In genomic region chr19:7533925-7534480, GRCh38 we compare ENCODE assay signal across 8 cellular contexts. TPM values are rescaled to one million over a fixed set of nuclear protein-coding genes. Genes with fewer than 3 reads are reported as not detected.
DNase-seq lines count a peak whose midpoint lies in the region; ATAC-seq, FAIRE-seq and TF ChIP-seq lines count a peak whose summit lies in the region.

No MANE protein-coding gene starts in this region.

- no peak for TF ChIP-seq RAD21 in HepG2 (CRISPR knock-in tag; IDR thresholded peaks at IDR 0.05)

- peak overlapping the region; percentile 89 for H3K4me2 ChIP-seq in HepG2 (ENCODE audit: low read depth, low read length)

- peak overlapping the region; percentile 73 for H3K27ac ChIP-seq in CD8-positive, alpha-beta memory T cell (ENCODE audit: low read depth, low read length)
- peak overlapping the region; percentile 84 for H3K27ac ChIP-seq in HepG2 (ENCODE audit: extremely low read length, insufficient read depth, low read length)

- peak overlapping the region; percentile 94 to 97 (median 95) for H3K4me3 Mint-ChIP-seq in CD8-positive, alpha-beta memory T cell
- H3K4me3 Mint-ChIP-seq in activated CD4-positive, alpha-beta memory T cell treated with anti-CD3 and anti-CD28 coated beads for 36 hours = peak overlapping the region; percentile 94

- no peak for FAIRE-seq in HepG2 (lab: Jason Lieb, UNC)

- no peaks in the 10 kb centered on the region for H3K79me2 ChIP-seq in HepG2 (ENCODE audit: insufficient read depth, low read length)

- no peaks in the 10 kb centered on the region for H3K27me3 Mint-ChIP-seq in CD8-positive, alpha-beta memory T cell
- H3K27me3 Mint-ChIP-seq in activated CD4-positive, alpha-beta memory T cell treated with anti-CD3 and anti-CD28 coated beads for 36 hours = no peaks in the 10 kb centered on the region

- peak overlapping the region; percentile 84 to 93 (median 92) for H3K27ac Mint-ChIP-seq in CD8-positive, alpha-beta memory T cell
- peak overlapping the region; percentile 85 for H3K27ac Mint-ChIP-seq in activated CD4-positive, alpha-beta memory T cell treated with anti-CD3 and anti-CD28 coated beads for 36 hours

- CTCF ChIA-PET in CD8-positive, alpha-beta memory T cell (lab: Charles Lee) = interaction anchor here (2.3 to 5.5 kb wide), 2 partner anchors 12 to 34 kb away, joined by 5 to 35 read pairs; partner anchors contain the start of gene MCOLN1
- CTCF ChIA-PET in activated CD4-positive, alpha-beta memory T cell treated with anti-CD3 and anti-CD28 coated beads for 36 hours (lab: Charles Lee) = interaction anchor here (1.2 to 1.7 kb wide), 2 partner anchors 12 to 34 kb away, joined by 5 to 10 read pairs; partner anchors contain the start of gene MCOLN1
- CTCF ChIA-PET in HepG2 (lab: Yijun Ruan, JAX; ENCODE audit: low intra/inter-chr PET ratio, low total read pairs) = no interaction called here

- peak; percentile 30 for ATAC-seq in HG03097 (IDR thresholded peaks at IDR 0.05; ENCODE audit: low FRiP score, unreplicated experiment)
- peak; percentile 73 for ATAC-seq in HepG2
- no peak for ATAC-seq in HG02884 (IDR thresholded peaks at IDR 0.05; ENCODE audit: unreplicated experiment)

- 13% methylated on average over 30 of the region's 41 CpGs for WGBS in HepG2 (ENCODE audit: low lambda C conversion rate)

- peaks cover 13% of the 10 kb centered on the region for H3K4me1 ChIP-seq in CD8-positive, alpha-beta memory T cell (ENCODE audit: insufficient read depth, low read length)
- H3K4me1 ChIP-seq in HepG2 (ENCODE audit: insufficient read depth, low read length) = peaks cover 14% of the 10 kb centered on the region

- TF ChIP-seq POLR2A in HepG2 (IDR thresholded peaks at IDR 0.05; ENCODE audit: insufficient read depth in 1 of 2, low read depth in 2 of 2, low read length in 2 of 2) = peak in 1 of 2 experiments; percentile 59; a peak in 1 of 4 replicates

- peaks cover 0 to 46% (median 2%) of the 10 kb centered on the region in 3 donors for H3K36me3 Mint-ChIP-seq in CD8-positive, alpha-beta memory T cell
- peaks cover 17% of the 10 kb centered on the region for H3K36me3 Mint-ChIP-seq in activated CD4-positive, alpha-beta memory T cell treated with anti-CD3 and anti-CD28 coated beads for 36 hours

- H4K20me1 ChIP-seq in HepG2 (ENCODE audit: insufficient read depth, low read length) = no peaks in the 10 kb centered on the region

- H3K4me3 ChIP-seq in CD8-positive, alpha-beta memory T cell (ENCODE audit: low read length) = peak overlapping the region; percentile 97
- peak overlapping the region; percentile 91 to 97 (median 94) for H3K4me3 ChIP-seq in HepG2 (replicated peaks in 1 of 3; ENCODE audit: insufficient read depth in 1 of 3, low read depth in 2 of 3, low read length in 3 of 3)

- BruUV-seq in HepG2 (replicated peaks; lab: Mats Ljungman, UMichigan) = TSS peak; percentile 88

- H3K9me3 ChIP-seq in CD8-positive, alpha-beta memory T cell (ENCODE audit: low read length) = no peaks in the 10 kb centered on the region
- H3K9me3 ChIP-seq in HepG2 (ENCODE audit: low read length) = no peaks in the 10 kb centered on the region

- H3K9ac ChIP-seq in HepG2 (ENCODE audit: insufficient read depth, low read depth, low read length) = peak overlapping the region; percentile 81

- POLR2A ChIA-PET in CD8-positive, alpha-beta memory T cell (lab: Charles Lee) = interaction anchor here (0.8 to 2.1 kb wide), 2 partner anchors 12 to 180 kb away, joined by 3 to 20 read pairs; partner anchors contain the start of gene MCOLN1
- POLR2A ChIA-PET in activated CD4-positive, alpha-beta memory T cell treated with anti-CD3 and anti-CD28 coated beads for 36 hours (lab: Charles Lee) = interaction anchor here (1.8 kb wide), 1 partner anchor 11 kb away, joined by 22 read pairs; the partner anchor contains the start of gene MCOLN1
- POLR2A ChIA-PET in HepG2 (lab: Yijun Ruan, JAX) = interaction anchor here (1.4 to 2.1 kb wide), 3 partner anchors 12 to 61 kb away, joined by 3 to 13 read pairs (median 4); partner anchors contain the start of gene MCOLN1

- intact Hi-C loops in activated CD4-positive, alpha-beta memory T cell treated with anti-CD3 and anti-CD28 coated beads for 36 hours (cut with micrococcal nuclease) = loop anchor here (2.0 to 10.0 kb wide), 2 partner anchors 35 to 139 kb away; no protein-coding TSS in a partner anchor
- intact Hi-C loops in HepG2 (cut with micrococcal nuclease; ENCODE audit: unreplicated experiment) = no loop called here

- H3K9me3 Mint-ChIP-seq in CD8-positive, alpha-beta memory T cell = no peaks in the 10 kb centered on the region
- no peaks in the 10 kb centered on the region for H3K9me3 Mint-ChIP-seq in activated CD4-positive, alpha-beta memory T cell treated with anti-CD3 and anti-CD28 coated beads for 36 hours

- no peak overlapping the region for H2AFZ ChIP-seq in HepG2 (ENCODE audit: low read length)

- H3K4me1 Mint-ChIP-seq in CD8-positive, alpha-beta memory T cell = peaks cover 18 to 31% (median 20%) of the 10 kb centered on the region in 3 donors
- peaks cover 15% of the 10 kb centered on the region for H3K4me1 Mint-ChIP-seq in activated CD4-positive, alpha-beta memory T cell treated with anti-CD3 and anti-CD28 coated beads for 36 hours (ENCODE audit: low read depth)

- DNase-seq in CD8-positive, alpha-beta memory T cell = peak; percentile 73 to 88 (median 77)
- DNase-seq in NCI-H748 (lab: John Stamatoyannopoulos, UW; ENCODE audit: unreplicated experiment) = peak; percentile 88
- DNase-seq in activated CD4-positive, alpha-beta memory T cell treated with anti-CD3 and anti-CD28 coated beads for 36 hours = peak; percentile 91
- peak; percentile 92 for DNase-seq in dermis blood vessel endothelial cell
- DNase-seq in HepG2 (ENCODE audit: low spot score) = peak; percentile 67
- DNase-seq in stimulated activated CD4-positive, alpha-beta T cell treated with anti-CD3 and anti-CD28 coated beads, Interleukin-2, amount 100 ng/mL, for 4 hours (ENCODE audit: low read depth) = peak; percentile 76

- TF ChIP-seq EP300 in HepG2 (IDR thresholded peaks at IDR 0.05; ENCODE audit: low read depth in 2 of 2, low read length in 2 of 2) (no peak), HepG2 (CRISPR knock-in tag; IDR thresholded peaks at IDR 0.05; ENCODE audit: borderline replicate concordance) (no peak)

- peaks cover 5% of the 10 kb centered on the region for H3K36me3 ChIP-seq in CD8-positive, alpha-beta memory T cell (ENCODE audit: insufficient read depth, low read length)
- H3K36me3 ChIP-seq in HepG2 (replicated peaks in 1 of 2; ENCODE audit: control insufficient read depth in 1 of 2, insufficient read depth in 2 of 2, low read length in 2 of 2) = peaks cover 0 to 4% of the 10 kb centered on the region in 2 experiments; a peak in 2 of 5 replicates

- no peaks in the 10 kb centered on the region for H3K27me3 ChIP-seq in CD8-positive, alpha-beta memory T cell (ENCODE audit: insufficient read depth, low read length, poor library complexity, severe bottlenecking)
- H3K27me3 ChIP-seq in HepG2 (ENCODE audit: control insufficient read depth in 1 of 2, insufficient read depth in 2 of 2, low read length in 2 of 2) = no peaks in the 10 kb centered on the region; a peak in 1 of 5 replicates

- in situ Hi-C loops in HepG2 (cut with HindIII; ENCODE audit: extremely low pct_ligation_motif_present, low pct_unique_long_range_greater_than_20kb) = no loop called here

- no peak for TF ChIP-seq CTCF in HepG2 (CRISPR knock-in tag; IDR thresholded peaks at IDR 0.05)

RNA-seq across cellular contexts. Expression of gene PNPLA6, which starts 1.5 kb away (rescaled TPM):
- total RNA-seq in CD8-positive, alpha-beta memory T cell = 100 to 1,000 TPM; 112 to 117 TPM
- 17.1 TPM for polyA plus RNA-seq in CD8-positive, alpha-beta memory T cell
- total RNA-seq in activated CD4-positive, alpha-beta memory T cell treated with anti-CD3 and anti-CD28 coated beads for 36 hours = 100 to 1,000 TPM; 106 to 121 TPM
- total RNA-seq in dermis blood vessel endothelial cell (107 and 192 TPM in 2 replicates), HepG2 (2016; rRNA removed; fragmentation: Illumina TruSeq; extraction: Trizol) (11.1 and 28.2 TPM in 2 replicates)
- 6.7 and 9.9 TPM in 2 replicates for total RNA-seq in HepG2 (2016; cell fraction: cytosol; rRNA removed; fragmentation: Illumina TruSeq; extraction: Trizol; ENCODE audit: low read depth)
- 7.3 and 24.9 TPM in 2 replicates for total RNA-seq in HepG2 (2016; cell fraction: insoluble cytoplasmic fraction; rRNA removed; fragmentation: Illumina TruSeq; extraction: Trizol)
- total RNA-seq in HepG2 (2016; cell fraction: membrane; rRNA removed; fragmentation: Illumina TruSeq; extraction: Trizol) = 9.5 and 10.2 TPM in 2 replicates
- 39.4 and 51.4 TPM in 2 replicates for total RNA-seq in HepG2 (2016; cell fraction: nucleus; rRNA removed; fragmentation: Illumina TruSeq; extraction: Trizol)
- polyA plus RNA-seq in HepG2 (2011; rRNA removed) = 24.9 and 28.4 TPM in 2 replicates
- polyA plus RNA-seq in HepG2 (2011; cell fraction: cytosol; rRNA removed) = 8.4 and 14.6 TPM in 2 replicates
- 192 and 272 TPM in 2 replicates for polyA plus RNA-seq in HepG2 (2011; cell fraction: nucleus; rRNA removed)
- polyA plus RNA-seq in HepG2 (2012) = 22.0 and 47.4 TPM in 2 replicates
- polyA plus RNA-seq in HepG2 (2016; cell fraction: cytosol; fragmentation: Illumina TruSeq; extraction: Trizol; ENCODE audit: low read depth) = 4.0 and 4.8 TPM in 2 replicates
- polyA plus RNA-seq in HepG2 (2016; cell fraction: insoluble cytoplasmic fraction; fragmentation: Illumina TruSeq; extraction: Trizol; ENCODE audit: low read depth) = 9.1 and 14.0 TPM in 2 replicates
- polyA plus RNA-seq in HepG2 (2016; cell fraction: membrane; fragmentation: Illumina TruSeq; extraction: Trizol; ENCODE audit: low read depth) = 4.9 and 7.2 TPM in 2 replicates
- polyA plus RNA-seq in HepG2 (2016; cell fraction: nucleus; fragmentation: Illumina TruSeq; extraction: Trizol; ENCODE audit: insufficient read depth, low read depth) = 115 and 120 TPM in 2 replicates
- polyA minus RNA-seq in HepG2 (2011; rRNA and poly(A)+ RNA removed; ENCODE audit: low replicate concordance) = 20.0 and 49.5 TPM in 2 replicates
- polyA minus RNA-seq in HepG2 (2011; cell fraction: cytosol; rRNA and poly(A)+ RNA removed) = 21.5 and 23.2 TPM in 2 replicates
- polyA minus RNA-seq in HepG2 (2011; cell fraction: nucleus; rRNA and poly(A)+ RNA removed) = 37.4 and 52.5 TPM in 2 replicates

RNA-seq across cellular contexts. Expression of gene MCOLN1, which starts 11.6 kb away (rescaled TPM):
- 10 to 100 TPM; 19.4 to 19.6 TPM for total RNA-seq in CD8-positive, alpha-beta memory T cell
- 11.6 TPM for polyA plus RNA-seq in CD8-positive, alpha-beta memory T cell
- total RNA-seq in activated CD4-positive, alpha-beta memory T cell treated with anti-CD3 and anti-CD28 coated beads for 36 hours = 1 to 10 TPM; 7.4 to 9.5 TPM
- total RNA-seq in dermis blood vessel endothelial cell (2.7 and 3.7 TPM in 2 replicates), HepG2 (2016; rRNA removed; fragmentation: Illumina TruSeq; extraction: Trizol) (1.9 and 3.4 TPM in 2 replicates)
- total RNA-seq in HepG2 (2016; cell fraction: cytosol; rRNA removed; fragmentation: Illumina TruSeq; extraction: Trizol; ENCODE audit: low read depth) = 3.4 and 4.1 TPM in 2 replicates
- total RNA-seq in HepG2 (2016; cell fraction: insoluble cytoplasmic fraction; rRNA removed; fragmentation: Illumina TruSeq; extraction: Trizol) = 1.8 and 4.3 TPM in 2 replicates
- 2.4 and 3.4 TPM in 2 replicates for total RNA-seq in HepG2 (2016; cell fraction: membrane; rRNA removed; fragmentation: Illumina TruSeq; extraction: Trizol)
- total RNA-seq in HepG2 (2016; cell fraction: nucleus; rRNA removed; fragmentation: Illumina TruSeq; extraction: Trizol) = 3.8 and 4.3 TPM in 2 replicates
- polyA plus RNA-seq in HepG2 (2011; rRNA removed) = 11.6 and 15.7 TPM in 2 replicates
- polyA plus RNA-seq in HepG2 (2011; cell fraction: cytosol; rRNA removed) = 6.4 and 7.4 TPM in 2 replicates
- 29.1 and 39.0 TPM in 2 replicates for polyA plus RNA-seq in HepG2 (2011; cell fraction: nucleus; rRNA removed)
- polyA plus RNA-seq in HepG2 (2012) = 3.4 and 4.8 TPM in 2 replicates
- polyA plus RNA-seq in HepG2 (2016; cell fraction: cytosol; fragmentation: Illumina TruSeq; extraction: Trizol; ENCODE audit: low read depth) = 2.3 and 3.2 TPM in 2 replicates
- 2.9 and 3.5 TPM in 2 replicates for polyA plus RNA-seq in HepG2 (2016; cell fraction: insoluble cytoplasmic fraction; fragmentation: Illumina TruSeq; extraction: Trizol; ENCODE audit: low read depth)
- polyA plus RNA-seq in HepG2 (2016; cell fraction: membrane; fragmentation: Illumina TruSeq; extraction: Trizol; ENCODE audit: low read depth) = 3.3 and 3.4 TPM in 2 replicates
- polyA plus RNA-seq in HepG2 (2016; cell fraction: nucleus; fragmentation: Illumina TruSeq; extraction: Trizol; ENCODE audit: insufficient read depth, low read depth) = 16.6 and 21.1 TPM in 2 replicates
- polyA minus RNA-seq in HepG2 (2011; rRNA and poly(A)+ RNA removed; ENCODE audit: low replicate concordance) = 19.2 and 110 TPM in 2 replicates
- 2.4 and 4.4 TPM in 2 replicates for polyA minus RNA-seq in HepG2 (2011; cell fraction: cytosol; rRNA and poly(A)+ RNA removed)
- 4.8 and 5.9 TPM in 2 replicates for polyA minus RNA-seq in HepG2 (2011; cell fraction: nucleus; rRNA and poly(A)+ RNA removed)

RNA-seq across cellular contexts. Expression of gene ZNF358, which starts 18.1 kb away (rescaled TPM):
- total RNA-seq in CD8-positive, alpha-beta memory T cell = 1 to 10 TPM; 7.6 to 8.9 TPM
- polyA plus RNA-seq in CD8-positive, alpha-beta memory T cell = 2.5 TPM
- total RNA-seq in activated CD4-positive, alpha-beta memory T cell treated with anti-CD3 and anti-CD28 coated beads for 36 hours = 1 to 10 TPM; 4.6 to 6.0 TPM
- total RNA-seq in dermis blood vessel endothelial cell (20.9 and 36.6 TPM in 2 replicates), HepG2 (2016; rRNA removed; fragmentation: Illumina TruSeq; extraction: Trizol) (6.4 and 9.1 TPM in 2 replicates)
- total RNA-seq in HepG2 (2016; cell fraction: cytosol; rRNA removed; fragmentation: Illumina TruSeq; extraction: Trizol; ENCODE audit: low read depth) = 29.8 and 30.7 TPM in 2 replicates
- total RNA-seq in HepG2 (2016; cell fraction: insoluble cytoplasmic fraction; rRNA removed; fragmentation: Illumina TruSeq; extraction: Trizol) = 7.4 and 8.8 TPM in 2 replicates
- total RNA-seq in HepG2 (2016; cell fraction: membrane; rRNA removed; fragmentation: Illumina TruSeq; extraction: Trizol) = 40.6 and 43.0 TPM in 2 replicates
- total RNA-seq in HepG2 (2016; cell fraction: nucleus; rRNA removed; fragmentation: Illumina TruSeq; extraction: Trizol) = 4.2 and 4.8 TPM in 2 replicates
- 36.3 and 37.0 TPM in 2 replicates for polyA plus RNA-seq in HepG2 (2011; rRNA removed)
- 27.2 and 34.8 TPM in 2 replicates for polyA plus RNA-seq in HepG2 (2011; cell fraction: cytosol; rRNA removed)
- polyA plus RNA-seq in HepG2 (2011; cell fraction: nucleus; rRNA removed) = 16.8 and 18.8 TPM in 2 replicates
- polyA plus RNA-seq in HepG2 (2012) = 18.3 and 24.5 TPM in 2 replicates
- polyA plus RNA-seq in HepG2 (2016; cell fraction: cytosol; fragmentation: Illumina TruSeq; extraction: Trizol; ENCODE audit: low read depth) = 89.1 and 102 TPM in 2 replicates
- polyA plus RNA-seq in HepG2 (2016; cell fraction: insoluble cytoplasmic fraction; fragmentation: Illumina TruSeq; extraction: Trizol; ENCODE audit: low read depth) = 21.6 and 26.7 TPM in 2 replicates
- 106 and 124 TPM in 2 replicates for polyA plus RNA-seq in HepG2 (2016; cell fraction: membrane; fragmentation: Illumina TruSeq; extraction: Trizol; ENCODE audit: low read depth)
- polyA plus RNA-seq in HepG2 (2016; cell fraction: nucleus; fragmentation: Illumina TruSeq; extraction: Trizol; ENCODE audit: insufficient read depth, low read depth) = 18.5 and 20.8 TPM in 2 replicates
- polyA minus RNA-seq in HepG2 (2011; rRNA and poly(A)+ RNA removed; ENCODE audit: low replicate concordance) = 17.5 and 24.9 TPM in 2 replicates
- polyA minus RNA-seq in HepG2 (2011; cell fraction: cytosol; rRNA and poly(A)+ RNA removed) = 11.3 and 15.3 TPM in 2 replicates
- polyA minus RNA-seq in HepG2 (2011; cell fraction: nucleus; rRNA and poly(A)+ RNA removed) = 2.2 and 3.4 TPM in 2 replicates

RNA-seq across cellular contexts. Expression of gene PEX11G, which starts 45.2 kb away (rescaled TPM):
- total RNA-seq in CD8-positive, alpha-beta memory T cell = under 1 TPM; 0.94 to 0.95 TPM
- polyA plus RNA-seq in CD8-positive, alpha-beta memory T cell = 1.7 TPM
- 1 to 10 TPM; 2.1 to 2.2 TPM for total RNA-seq in activated CD4-positive, alpha-beta memory T cell treated with anti-CD3 and anti-CD28 coated beads for 36 hours
- total RNA-seq in dermis blood vessel endothelial cell (2.3 and 2.9 TPM in 2 replicates), HepG2 (2016; rRNA removed; fragmentation: Illumina TruSeq; extraction: Trizol) (not detected in 2 replicates)
- not detected in 2 replicates for total RNA-seq in HepG2 (2016; cell fraction: cytosol; rRNA removed; fragmentation: Illumina TruSeq; extraction: Trizol; ENCODE audit: low read depth)
- not detected in 2 replicates for total RNA-seq in HepG2 (2016; cell fraction: insoluble cytoplasmic fraction; rRNA removed; fragmentation: Illumina TruSeq; extraction: Trizol)
- total RNA-seq in HepG2 (2016; cell fraction: membrane; rRNA removed; fragmentation: Illumina TruSeq; extraction: Trizol) = not detected in 2 replicates
- total RNA-seq in HepG2 (2016; cell fraction: nucleus; rRNA removed; fragmentation: Illumina TruSeq; extraction: Trizol) = not detected in 2 replicates
- polyA plus RNA-seq in HepG2 (2011; rRNA removed) = not detected in 2 replicates
- 0.07 TPM in 1 of 2 replicates, not detected in the other for polyA plus RNA-seq in HepG2 (2011; cell fraction: cytosol; rRNA removed)
- polyA plus RNA-seq in HepG2 (2011; cell fraction: nucleus; rRNA removed) = 0.12 and 0.16 TPM in 2 replicates
- polyA plus RNA-seq in HepG2 (2012) = not detected in 2 replicates
- polyA plus RNA-seq in HepG2 (2016; cell fraction: cytosol; fragmentation: Illumina TruSeq; extraction: Trizol; ENCODE audit: low read depth) = not detected in 2 replicates
- polyA plus RNA-seq in HepG2 (2016; cell fraction: insoluble cytoplasmic fraction; fragmentation: Illumina TruSeq; extraction: Trizol; ENCODE audit: low read depth) = not detected in 2 replicates
- polyA plus RNA-seq in HepG2 (2016; cell fraction: membrane; fragmentation: Illumina TruSeq; extraction: Trizol; ENCODE audit: low read depth) = not detected in 2 replicates
- polyA plus RNA-seq in HepG2 (2016; cell fraction: nucleus; fragmentation: Illumina TruSeq; extraction: Trizol; ENCODE audit: insufficient read depth, low read depth) = not detected in 2 replicates
- polyA minus RNA-seq in HepG2 (2011; rRNA and poly(A)+ RNA removed; ENCODE audit: low replicate concordance) = 1.4 TPM in 1 of 2 replicates, not detected in the other
- not detected in 2 replicates for polyA minus RNA-seq in HepG2 (2011; cell fraction: cytosol; rRNA and poly(A)+ RNA removed)
- polyA minus RNA-seq in HepG2 (2011; cell fraction: nucleus; rRNA and poly(A)+ RNA removed) = not detected in 2 replicates
